20 cellular contexts compared by ENCODE assay signal in the genomic region with DNA sequence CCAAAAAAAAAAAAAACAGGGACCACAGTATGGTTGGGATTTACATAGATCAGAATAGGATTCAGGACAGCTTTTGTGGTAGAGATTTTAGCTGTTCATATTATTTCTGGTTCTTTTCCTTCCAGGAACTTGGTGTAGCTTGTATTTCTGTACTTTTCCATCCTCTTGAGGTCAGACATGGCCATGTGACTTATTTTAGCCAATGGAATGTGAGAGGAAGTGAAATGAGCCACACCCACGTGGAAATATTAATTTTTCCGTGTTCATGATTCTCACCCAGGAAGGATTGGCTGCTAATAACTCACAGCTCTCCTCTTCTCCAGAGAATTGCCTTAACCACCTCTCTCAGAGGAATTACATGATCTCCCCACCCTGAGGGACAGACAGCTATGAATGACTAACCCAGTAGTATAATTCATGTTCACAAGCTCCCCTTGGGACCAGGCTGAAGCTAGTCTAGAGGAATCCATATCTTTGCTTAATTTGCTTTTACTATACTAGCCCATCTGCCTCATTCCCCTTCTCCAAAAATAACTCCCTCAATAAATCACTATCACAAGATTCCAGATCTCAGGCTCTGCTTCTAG.
"Had no signal": no experiment of that assay in that cellular context is flagged by ENCODE, and none has a peak within 500 bp of the region (broad histone marks: within the 10 kb centered on the region; RNA-seq: fewer than 3 reads in every experiment).

No MANE protein-coding gene starts in this region.

- H3K27ac ChIP-seq: breast epithelium had no signal

- H3K4me1 ChIP-seq: breast epithelium had no signal

- H3K9me3 ChIP-seq: breast epithelium had no signal

- H3K27me3 ChIP-seq: breast epithelium had no signal

- H3K4me3 ChIP-seq: breast epithelium had no signal

- ATAC-seq: activated CD8-positive, alpha-beta T cell treated with anti-CD3 and anti-CD28 coated beads for 36 hours; activated T-cell treated with anti-CD3 and anti-CD28 coated beads, Interleukin-2, amount 50 U/mL, for 72 hours; T-helper 17 cell had no signal

- H3K36me3 ChIP-seq: breast epithelium had no signal

- DNase-seq: activated CD4-positive, CD25-positive, alpha-beta regulatory T cell; activated CD8-positive, alpha-beta memory T cell treated with anti-CD3 and anti-CD28 coated beads, Interleukin-2, amount 50 U/mL, for 4 hours; activated CD8-positive, alpha-beta T cell treated with anti-CD3 and anti-CD28 coated beads for 36 hours; activated gamma-delta T cell treated with Interleukin-2 at 50 U/mL for 16 hours; activated naive CD4-positive, alpha-beta T cell treated with anti-CD3 and anti-CD28 coated beads, Interleukin-2, amount 50 U/mL, for 16 hours; activated T-cell treated with anti-CD3 and anti-CD28 coated beads, Interleukin-2, amount 50 U/mL, for 72 hours; aorta; caudate nucleus; NCI-H1092 treated with DMSO at 0.1 percent for 48 hours; NCI-H1417 treated with DMSO at 0.1 percent for 48 hours; NCI-H1694; NCI-H2029; NCI-H345; NCI-H510A; NCI-H526 treated with DMSO at 0.1 percent for 48 hours; NCI-H82; SIG-M5; T-helper 17 cell; T-helper 9 cell had no signal
